ENCODE assay signal across 9 cellular contexts in the genomic region with DNA sequence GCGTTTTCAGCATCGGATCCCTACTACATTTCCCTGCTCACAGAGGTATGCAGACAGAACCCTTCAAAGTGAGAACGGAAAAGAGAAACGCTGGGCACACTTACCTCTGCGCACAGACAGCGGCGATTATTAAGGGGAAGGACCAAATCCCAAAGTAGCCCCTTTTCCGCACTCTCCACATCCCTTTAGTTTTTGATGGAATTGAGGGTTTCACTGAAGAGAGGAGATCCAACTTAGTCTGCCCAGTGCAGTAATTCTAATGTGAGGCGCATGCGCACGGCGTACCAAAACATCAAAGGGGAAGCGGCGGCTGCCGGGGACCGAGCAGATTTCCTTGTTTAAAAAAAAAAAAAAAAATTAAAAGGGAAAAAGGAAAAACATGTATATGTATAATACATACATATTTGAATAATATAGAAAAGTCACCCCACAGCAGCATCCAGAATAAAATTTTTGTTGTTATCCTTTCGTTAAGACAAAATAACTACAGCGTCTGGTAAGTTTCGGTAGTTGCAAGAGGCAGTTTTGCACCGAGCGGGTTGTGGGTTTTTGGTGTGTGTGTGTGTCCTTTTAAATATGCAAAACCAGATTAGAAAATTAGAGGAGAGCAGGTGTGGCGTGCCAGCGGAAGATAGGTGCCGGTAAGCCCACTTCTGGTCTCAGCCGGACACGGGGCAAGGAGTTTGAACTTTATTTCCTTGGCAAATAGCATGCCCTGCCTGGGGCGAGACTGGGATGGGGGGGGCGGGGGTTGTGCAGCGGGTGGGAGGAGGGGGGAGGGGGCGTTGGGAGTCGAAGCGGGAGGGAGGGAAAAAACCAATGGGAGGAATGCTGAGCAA. TPM values are rescaled to one million over a fixed set of nuclear protein-coding genes. Genes with fewer than 3 reads are reported as not detected.
DNase-seq lines count a peak whose midpoint lies in the region; ATAC-seq, FAIRE-seq and TF ChIP-seq lines count a peak whose summit lies in the region.
"Had no signal": no experiment of that assay in that cellular context is flagged by ENCODE, and none has a peak within 500 bp of the region (broad histone marks: within the 10 kb centered on the region; RNA-seq: fewer than 3 reads in every experiment).

A gene (minus strand): TSS at position 263 of the 839 bp plus-strand sequence. CDS start 82 bp downstream, at position 181.

- H3K9me3 Mint-ChIP-seq in naive thymus-derived CD4-positive, alpha-beta T cell: peaks cover 2 to 25% (median 6%) of the 10 kb centered on the region in 11 donors

- no peak within 1 kb of the TSS for H3K27ac ChIP-seq in WERI-Rb-1
- no peak within 1 kb of the TSS for H3K27ac ChIP-seq in naive thymus-derived CD4-positive, alpha-beta T cell (ENCODE audit: low read depth, low read length)

- CTCF ChIA-PET in naive thymus-derived CD4-positive, alpha-beta T cell (lab: Charles Lee): no interaction called here

- peak; percentile 8 to 51 for DNase-seq in NCI-H2081 (lab: John Stamatoyannopoulos, UW)
- no peak for DNase-seq in NCI-H2081 treated with DMSO at 0.1 percent for 48 hours (lab: John Stamatoyannopoulos, UW)
- peak; percentile 72 for DNase-seq in KBM-7
- DNase-seq in WERI-Rb-1: peak; percentile 23
- DNase-seq in fibroblast of pulmonary artery (ENCODE audit: low read depth): peak; percentile 39
- DNase-seq in naive thymus-derived CD4-positive, alpha-beta T cell: peak in 3 of 9 donors; percentile 3 to 11 (median 4)
- peak; percentile 31 for DNase-seq in urothelium cell line (ENCODE audit: low spot score)

- intact Hi-C loops in naive thymus-derived CD4-positive, alpha-beta T cell (cut with micrococcal nuclease): loop anchor here in 1 of 2 donors (10.0 kb wide), 1 partner anchor 1112 kb away; no protein-coding TSS in a partner anchor

- H3K27ac Mint-ChIP-seq in naive thymus-derived CD4-positive, alpha-beta T cell: no peak within 1 kb of the TSS

- in situ Hi-C loops in KBM-7 (cut with MboI; ENCODE audit: low pct_unique_long_range_greater_than_20kb, low sequenced_read_pairs): no loop called here

- H3K36me3 ChIP-seq in WERI-Rb-1: no peaks in the 10 kb centered on the region
- H3K36me3 ChIP-seq in naive thymus-derived CD4-positive, alpha-beta T cell (ENCODE audit: control insufficient read depth in 2 of 3, insufficient read depth in 3 of 3, low read length in 3 of 3): no peaks in the 10 kb centered on the region

- POLR2A ChIA-PET in naive thymus-derived CD4-positive, alpha-beta T cell (lab: Charles Lee): no interaction called here

- TF ChIP-seq CTCF in WERI-Rb-1 (IDR thresholded peaks at IDR 0.05; ENCODE audit: low read depth, low read length) (no peak), fibroblast of pulmonary artery (IDR thresholded peaks at IDR 0.05; ENCODE audit: low read length, missing control alignments) (no peak)

- H3K9me3 ChIP-seq in WERI-Rb-1 (ENCODE audit: severe bottlenecking): peaks cover 3% of the 10 kb centered on the region
- H3K9me3 ChIP-seq in naive thymus-derived CD4-positive, alpha-beta T cell (ENCODE audit: control insufficient read depth in 2 of 3, low read length in 3 of 3): no peaks in the 10 kb centered on the region

- peak within 1 kb of the TSS; percentile 62 to 87 (median 80) for H3K4me3 Mint-ChIP-seq in naive thymus-derived CD4-positive, alpha-beta T cell

- H3K4me1 Mint-ChIP-seq in naive thymus-derived CD4-positive, alpha-beta T cell: peaks cover 11 to 28% (median 15%) of the 10 kb centered on the region in 7 donors

- H3K4me1 ChIP-seq in naive thymus-derived CD4-positive, alpha-beta T cell (ENCODE audit: control insufficient read depth in 2 of 2, insufficient read depth in 2 of 2, low read length in 2 of 2): no peaks in the 10 kb centered on the region

- H3K4me3 ChIP-seq in WERI-Rb-1 (ENCODE audit: low read depth, low read length): no peak within 1 kb of the TSS; the same call in 1 of the 2 replicates
- peak within 1 kb of the TSS; percentile 52 for H3K4me3 ChIP-seq in fibroblast of pulmonary artery (replicated peaks; ENCODE audit: low read depth, low read length)
- H3K4me3 ChIP-seq in naive thymus-derived CD4-positive, alpha-beta T cell (ENCODE audit: low read length): no peak within 1 kb of the TSS

- H3K36me3 Mint-ChIP-seq in naive thymus-derived CD4-positive, alpha-beta T cell: peaks cover 0 to 10% (median 0%) of the 10 kb centered on the region in 5 donors

- peaks cover 55 to 71% (median 66%) of the 10 kb centered on the region in 5 donors for H3K27me3 Mint-ChIP-seq in naive thymus-derived CD4-positive, alpha-beta T cell

- FAIRE-seq in urothelium cell line (lab: Jason Lieb, UNC): no peak
- FAIRE-seq: G401.6 had no signal

- ATAC-seq in GM21576 (IDR thresholded peaks at IDR 0.05; ENCODE audit: unreplicated experiment): peak; percentile 75
- no peak for ATAC-seq in naive thymus-derived CD4-positive, alpha-beta T cell

- H3K27me3 ChIP-seq in WERI-Rb-1 (ENCODE audit: insufficient read depth, low read depth, severe bottlenecking): peaks cover 65% of the 10 kb centered on the region
- H3K27me3 ChIP-seq in naive thymus-derived CD4-positive, alpha-beta T cell (ENCODE audit: control insufficient read depth in 2 of 2, insufficient read depth in 2 of 2, low read length in 2 of 2): peaks cover 0 to 4% of the 10 kb centered on the region in 2 donors

RNA-seq across cellular contexts. Expression of the gene that starts here (rescaled TPM):
- total RNA-seq in naive thymus-derived CD4-positive, alpha-beta T cell: not detected
- polyA plus RNA-seq in naive thymus-derived CD4-positive, alpha-beta T cell: not detected
